In the genomic region with DNA sequence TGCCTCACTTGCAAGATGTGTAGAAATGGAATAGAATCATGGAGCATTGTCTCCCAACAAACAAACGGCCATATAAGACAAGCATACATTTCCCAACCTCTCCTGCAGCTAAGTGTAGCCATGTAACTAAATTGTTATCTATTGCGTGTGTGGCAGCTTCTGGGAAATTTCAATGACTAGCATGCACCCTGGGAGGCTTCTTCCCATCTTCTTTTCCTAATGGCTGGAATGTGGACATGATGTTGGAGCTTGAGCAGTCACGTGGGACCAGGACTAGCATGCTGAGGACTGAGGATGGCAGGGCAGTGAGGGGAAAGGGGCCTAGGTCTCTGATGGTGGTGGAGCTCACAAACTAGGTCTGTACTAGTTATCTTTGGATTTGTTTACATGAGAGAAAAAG, we compare ENCODE assay signal across 17 cellular contexts. TPM values are rescaled to one million over a fixed set of nuclear protein-coding genes. Genes with fewer than 3 reads are reported as not detected.
DNase-seq lines count a peak whose midpoint lies in the region; ATAC-seq, FAIRE-seq and TF ChIP-seq lines count a peak whose summit lies in the region.
"Had no signal": no experiment of that assay in that cellular context is flagged by ENCODE, and none has a peak within 500 bp of the region (broad histone marks: within the 10 kb centered on the region; RNA-seq: fewer than 3 reads in every experiment).

No MANE protein-coding gene starts in this region.

- H3K27ac ChIP-seq in SK-N-MC: peak overlapping the region; percentile 88
- H3K27ac ChIP-seq in upper lobe of right lung: peak overlapping the region; percentile 51
- no peak overlapping the region for H3K27ac ChIP-seq in pancreas

- H3K4me1 ChIP-seq in upper lobe of right lung: peaks cover 14% of the 10 kb centered on the region
- no peaks in the 10 kb centered on the region for H3K4me1 ChIP-seq in pancreas

- ATAC-seq in upper lobe of right lung (no peak), pancreas (no peak)
- ATAC-seq: lower lobe of right lung; natural killer cell treated with Interleukin-12 subunit alpha and Interleukin-12 subunit beta and Interleukin-15 and Interleukin-18, amount 100 ng/mL, for 72 hours; T-helper 17 cell had no signal

- 73 to 80% methylated on average over 3 of the region's 3 CpGs for WGBS in pancreas, 2 donors

- intact Hi-C loops in posterior vena cava (cut with DNase I): no loop called here
- intact Hi-C loops in upper lobe of right lung (cut with DNase I): no loop called here
- intact Hi-C loops in pancreas (cut with DNase I): no loop called here

- H3K9ac ChIP-seq in SK-N-MC (ENCODE audit: insufficient read length): no peak overlapping the region

- FAIRE-seq in pancreas (lab: Jason Lieb, UNC): no peak
- FAIRE-seq: colon, endothelial cell of umbilical vein had no signal

- no peak overlapping the region for H3K4me3 ChIP-seq in SK-N-MC
- no peak overlapping the region for H3K4me3 ChIP-seq in upper lobe of right lung
- no peak overlapping the region for H3K4me3 ChIP-seq in pancreas
- H3K4me3 ChIP-seq: lower lobe of right lung had no signal

- H3K27me3 ChIP-seq in upper lobe of right lung (no peaks in the 10 kb centered on the region), pancreas (no peaks in the 10 kb centered on the region)

- H3K36me3 ChIP-seq in SK-N-MC (ENCODE audit: insufficient read depth, low read length) (no peaks in the 10 kb centered on the region), upper lobe of right lung (no peaks in the 10 kb centered on the region), pancreas (no peaks in the 10 kb centered on the region)
- H3K36me3 ChIP-seq: lower lobe of right lung had no signal

- DNase-seq in SK-N-MC (ENCODE audit: low read depth, low spot score) (no peak), fibroblast of gingiva (ENCODE audit: low read depth) (peak; percentile 48), posterior vena cava (ENCODE audit: low spot score) (peak; percentile 17), upper lobe of right lung (no peak), DMS153 treated with DMSO at 0.1 percent for 48 hours (lab: John Stamatoyannopoulos, UW; ENCODE audit: unreplicated experiment) (no peak), pancreas (no peak), activated gamma-delta T cell (lab: John Stamatoyannopoulos, UW) (no peak)
- DNase-seq: activated CD4-positive, CD25-positive, alpha-beta regulatory T cell; activated effector memory CD4-positive, alpha-beta T cell treated with Interleukin-2 at 50 U/mL for 16 hours; lower lobe of right lung; NCI-H146; NCI-H226; NK-92 treated with Interleukin-12 subunit alpha and Interleukin-12 subunit beta, amount 100 ng/mL, for 24 hours; T-helper 17 cell had no signal

- no peak for TF ChIP-seq CTCF in upper lobe of right lung (IDR thresholded peaks at IDR 0.05)
- no peak for TF ChIP-seq CTCF in pancreas (IDR thresholded peaks at IDR 0.05)

- H3K9me3 ChIP-seq in SK-N-MC (ENCODE audit: low read depth, low read length) (no peaks in the 10 kb centered on the region), upper lobe of right lung (no peaks in the 10 kb centered on the region), pancreas (no peaks in the 10 kb centered on the region)
- H3K9me3 ChIP-seq: lower lobe of right lung had no signal

RNA-seq across cellular contexts. Expression of a gene that starts 21.7 kb away (rescaled TPM):
- 100 to 1,000 TPM; 135 to 138 TPM for total RNA-seq in posterior vena cava
- total RNA-seq in upper lobe of right lung: 217 TPM
- total RNA-seq in pancreas: 100 to 1,000 TPM in 2 of 6 donors, 10 to 100 TPM in 4; 88.8 to 165 (median 94.5) TPM
- polyA plus RNA-seq in pancreas: 10 to 100 TPM; 38.7 to 48.6 TPM

RNA-seq across cellular contexts. Expression of a gene that starts 49.7 kb away (rescaled TPM):
- total RNA-seq in posterior vena cava (1 to 10 TPM; 5.6 to 6.3 TPM), upper lobe of right lung (11.3 TPM), pancreas (10 to 100 TPM in 1 of 6 donors, 1 to 10 TPM in 5; 1.6 to 11.7 (median 3.7) TPM)
- polyA plus RNA-seq in pancreas: 10 to 100 TPM; 11.7 to 15.9 TPM

Comparison
In these comparisons a context has a peak if more than half of its experiments do, and no peak if none do; other contexts are left out.
1. DNase-seq: peak in fibroblast of gingiva (single experiment) and posterior vena cava (single experiment); none in SK-N-MC (single experiment), upper lobe of right lung (single experiment), DMS153 treated with DMSO at 0.1 percent for 48 hours (single experiment), pancreas (0 of 6) and activated gamma-delta T cell (single experiment).
2. H3K27ac ChIP-seq: peak in SK-N-MC (single experiment) and upper lobe of right lung (single experiment); none in pancreas (0 of 4).